Comparison of ENCODE assay signal across 37 cellular contexts in genomic region chr5:9801908-9802307, GRCh38.
"Had no signal": no experiment of that assay in that cellular context is flagged by ENCODE, and none has a peak within 500 bp of the region (broad histone marks: within the 10 kb centered on the region; RNA-seq: fewer than 3 reads in every experiment).

No MANE protein-coding gene starts in this region.

- H3K27ac ChIP-seq: adrenal gland, body of pancreas, epithelial cell of prostate, esophagus squamous epithelium, gastroesophageal sphincter, heart right ventricle, WERI-Rb-1 had no signal

- H3K27ac Mint-ChIP-seq: activated CD4-positive, alpha-beta memory T cell treated with anti-CD3 and anti-CD28 coated beads for 36 hours; activated CD4-positive, alpha-beta T cell treated with anti-CD3 and anti-CD28 coated beads for 36 hours; activated CD4-positive, alpha-beta T cell treated with anti-CD3 and anti-CD28 coated beads, Interleukin-2, amount 10 ng/mL, durations not matched to agents 24 days and 14 days; activated CD8-positive, alpha-beta memory T cell treated with anti-CD3 and anti-CD28 coated beads, Interleukin-2, amount 10 ng/mL, durations not matched to agents 7 days and 5 days; activated CD8-positive, alpha-beta T cell treated with anti-CD3 and anti-CD28 coated beads, Interleukin-2, amount 10 ng/mL, durations not matched to agents 7 days and 5 days; activated naive CD4-positive, alpha-beta T cell treated with anti-CD3 and anti-CD28 coated beads for 36 hours; activated naive CD4-positive, alpha-beta T cell treated with anti-CD3 and anti-CD28 coated beads, Interleukin-2, amount 50 U/mL, for 24 hours; activated naive CD8-positive, alpha-beta T cell treated with anti-CD3 and anti-CD28 coated beads for 36 hours; activated naive CD8-positive, alpha-beta T cell treated with anti-CD3 and anti-CD28 coated beads, Interleukin-2, amount 50 U/mL, for 24 hours; activated T-helper 1 cell treated with anti-CD3 and anti-CD28 coated beads, Interleukin-12 subunit alpha, Interleukin-12 subunit beta, Interleukin-2, Interleukin-4 antibody, amounts not matched to agents 30 ng/mL and 10 ng/mL and 1 ng/mL, durations not matched to agents 14 hours and 24 hours and 36 hours; activated T-helper 2 cell treated with anti-CD3 and anti-CD28 coated beads, Interferon-gamma antibody, Interleukin-2, Interleukin-4, amounts not matched to agents 10 μg/mL and 5 μg/mL and 100 μg/mL, durations not matched to agents 14 hours and 24 hours and 36 hours; effector memory CD8-positive, alpha-beta T cell; T-helper 1 cell treated with Interleukin-12 subunit alpha and Interleukin-12 subunit beta and Interleukin-4 antibody, amounts not matched to agents 30 μg/mL and 1 μg/mL, for 36 hours; T-helper 2 cell treated with Interferon-gamma antibody and Interleukin-4, amounts not matched to agents 5 μg/mL and 100 μg/mL, for 36 hours had no signal

- H3K36me3 ChIP-seq: adrenal gland, esophagus squamous epithelium, gastroesophageal sphincter, heart right ventricle, WERI-Rb-1 had no signal

- H3K4me3 Mint-ChIP-seq: activated CD4-positive, alpha-beta memory T cell treated with anti-CD3 and anti-CD28 coated beads for 36 hours; activated CD4-positive, alpha-beta T cell treated with anti-CD3 and anti-CD28 coated beads for 36 hours; activated CD4-positive, alpha-beta T cell treated with anti-CD3 and anti-CD28 coated beads, Interleukin-2, amount 10 ng/mL, durations not matched to agents 24 days and 14 days; activated CD8-positive, alpha-beta memory T cell treated with anti-CD3 and anti-CD28 coated beads, Interleukin-2, amount 10 ng/mL, durations not matched to agents 7 days and 5 days; activated CD8-positive, alpha-beta T cell treated with anti-CD3 and anti-CD28 coated beads, Interleukin-2, amount 10 ng/mL, durations not matched to agents 7 days and 5 days; activated naive CD4-positive, alpha-beta T cell treated with anti-CD3 and anti-CD28 coated beads for 36 hours; activated naive CD4-positive, alpha-beta T cell treated with anti-CD3 and anti-CD28 coated beads, Interleukin-2, amount 50 U/mL, for 24 hours; activated naive CD8-positive, alpha-beta T cell treated with anti-CD3 and anti-CD28 coated beads for 36 hours; activated naive CD8-positive, alpha-beta T cell treated with anti-CD3 and anti-CD28 coated beads, Interleukin-2, amount 50 U/mL, for 24 hours; activated T-helper 1 cell treated with anti-CD3 and anti-CD28 coated beads, Interleukin-12 subunit alpha, Interleukin-12 subunit beta, Interleukin-2, Interleukin-4 antibody, amounts not matched to agents 30 ng/mL and 10 ng/mL and 1 ng/mL, durations not matched to agents 14 hours and 24 hours and 36 hours; effector memory CD8-positive, alpha-beta T cell; T-helper 1 cell treated with Interleukin-12 subunit alpha and Interleukin-12 subunit beta and Interleukin-4 antibody, amounts not matched to agents 30 μg/mL and 1 μg/mL, for 36 hours; T-helper 2 cell treated with Interferon-gamma antibody and Interleukin-4, amounts not matched to agents 5 μg/mL and 100 μg/mL, for 36 hours had no signal

- FAIRE-seq: colon, endometrium, endothelial cell of umbilical vein had no signal

- H3K27me3 ChIP-seq: adrenal gland, body of pancreas, esophagus squamous epithelium, gastroesophageal sphincter, heart right ventricle had no signal

- H3K4me1 Mint-ChIP-seq: activated CD4-positive, alpha-beta T cell treated with anti-CD3 and anti-CD28 coated beads for 36 hours; activated CD4-positive, alpha-beta T cell treated with anti-CD3 and anti-CD28 coated beads, Interleukin-2, amount 10 ng/mL, durations not matched to agents 24 days and 14 days; activated CD8-positive, alpha-beta memory T cell treated with anti-CD3 and anti-CD28 coated beads, Interleukin-2, amount 10 ng/mL, durations not matched to agents 7 days and 5 days; activated naive CD4-positive, alpha-beta T cell treated with anti-CD3 and anti-CD28 coated beads, Interleukin-2, amount 50 U/mL, for 24 hours; activated naive CD8-positive, alpha-beta T cell treated with anti-CD3 and anti-CD28 coated beads for 36 hours; activated naive CD8-positive, alpha-beta T cell treated with anti-CD3 and anti-CD28 coated beads, Interleukin-2, amount 50 U/mL, for 24 hours had no signal

- H3K4me1 ChIP-seq: adrenal gland, body of pancreas, esophagus squamous epithelium, gastroesophageal sphincter, heart right ventricle had no signal

- H3K36me3 Mint-ChIP-seq: activated CD4-positive, alpha-beta memory T cell treated with anti-CD3 and anti-CD28 coated beads for 36 hours; activated CD8-positive, alpha-beta memory T cell treated with anti-CD3 and anti-CD28 coated beads, Interleukin-2, amount 10 ng/mL, durations not matched to agents 7 days and 5 days; activated naive CD4-positive, alpha-beta T cell treated with anti-CD3 and anti-CD28 coated beads, Interleukin-2, amount 50 U/mL, for 24 hours; activated naive CD8-positive, alpha-beta T cell treated with anti-CD3 and anti-CD28 coated beads for 36 hours had no signal

- H3K9me3 ChIP-seq: adrenal gland, esophagus squamous epithelium had no signal

- H3K4me3 ChIP-seq: adrenal gland, body of pancreas, esophagus squamous epithelium, gastroesophageal sphincter, heart right ventricle had no signal

- DNase-seq: activated CD4-positive, alpha-beta memory T cell treated with anti-CD3 and anti-CD28 coated beads for 36 hours; activated CD4-positive, alpha-beta T cell treated with anti-CD3 and anti-CD28 coated beads for 36 hours; activated CD4-positive, alpha-beta T cell treated with anti-CD3 and anti-CD28 coated beads, Interleukin-2, amount 10 ng/mL, durations not matched to agents 24 days and 14 days; activated CD4-positive, CD25-positive, alpha-beta regulatory T cell; activated CD4-positive, CD25-positive, alpha-beta regulatory T cell treated with anti-CD3 and anti-CD28 coated beads, Interleukin-2, amount 50 U/mL, for 72 hours; activated CD8-positive, alpha-beta memory T cell treated with anti-CD3 and anti-CD28 coated beads, Interleukin-2, amount 10 ng/mL, durations not matched to agents 7 days and 5 days; activated CD8-positive, alpha-beta memory T cell treated with anti-CD3 and anti-CD28 coated beads, Interleukin-2, amount 50 U/mL, for 4 hours; activated CD8-positive, alpha-beta T cell treated with anti-CD3 and anti-CD28 coated beads, Interleukin-2, amount 10 ng/mL, durations not matched to agents 7 days and 5 days; activated effector memory CD4-positive, alpha-beta T cell treated with anti-CD3 and anti-CD28 coated beads, Interleukin-2, amount 50 U/mL, for 16 hours; activated naive CD4-positive, alpha-beta T cell treated with anti-CD3 and anti-CD28 coated beads for 36 hours; activated naive CD8-positive, alpha-beta T cell treated with anti-CD3 and anti-CD28 coated beads for 36 hours; activated naive CD8-positive, alpha-beta T cell treated with anti-CD3 and anti-CD28 coated beads, Interleukin-2, amount 50 U/mL, for 24 hours; activated T-cell treated with anti-CD3 and anti-CD28 coated beads, Interleukin-2, amount 50 U/mL, for 1 hour; activated T-cell treated with anti-CD3 and anti-CD28 coated beads, Interleukin-2, amount 50 U/mL, for 48 hours; adrenal gland; amygdala; body of pancreas; caudate nucleus; cortex of kidney; dermis blood vessel endothelial cell; effector CD4-positive, alpha-beta T cell; effector memory CD8-positive, alpha-beta T cell; esophagus squamous epithelium; foreskin melanocyte; heart right ventricle; T1000; WERI-Rb-1 had no signal

- H3K27me3 Mint-ChIP-seq: activated CD4-positive, alpha-beta memory T cell treated with anti-CD3 and anti-CD28 coated beads for 36 hours; activated CD4-positive, alpha-beta T cell treated with anti-CD3 and anti-CD28 coated beads for 36 hours; activated CD4-positive, alpha-beta T cell treated with anti-CD3 and anti-CD28 coated beads, Interleukin-2, amount 10 ng/mL, durations not matched to agents 24 days and 14 days; activated CD8-positive, alpha-beta memory T cell treated with anti-CD3 and anti-CD28 coated beads, Interleukin-2, amount 10 ng/mL, durations not matched to agents 7 days and 5 days; activated naive CD4-positive, alpha-beta T cell treated with anti-CD3 and anti-CD28 coated beads, Interleukin-2, amount 50 U/mL, for 24 hours; activated naive CD8-positive, alpha-beta T cell treated with anti-CD3 and anti-CD28 coated beads for 36 hours; activated naive CD8-positive, alpha-beta T cell treated with anti-CD3 and anti-CD28 coated beads, Interleukin-2, amount 50 U/mL, for 24 hours; effector memory CD8-positive, alpha-beta T cell had no signal

- ATAC-seq: activated CD4-positive, alpha-beta T cell treated with anti-CD3 and anti-CD28 coated beads for 36 hours; activated CD8-positive, alpha-beta memory T cell treated with anti-CD3 and anti-CD28 coated beads, Interleukin-2, amount 10 ng/mL, durations not matched to agents 7 days and 5 days; activated CD8-positive, alpha-beta T cell treated with anti-CD3 and anti-CD28 coated beads, Interleukin-2, amount 10 ng/mL, durations not matched to agents 7 days and 5 days; activated naive CD8-positive, alpha-beta T cell treated with anti-CD3 and anti-CD28 coated beads, Interleukin-2, amount 50 U/mL, for 24 hours; body of pancreas; effector memory CD8-positive, alpha-beta T cell; gastroesophageal sphincter; heart right ventricle had no signal
